24 cellular contexts compared by ENCODE assay signal in genomic region chr10:6649903-6650302, GRCh38.
"Had no signal": no experiment of that assay in that cellular context is flagged by ENCODE, and none has a peak within 500 bp of the region (broad histone marks: within the 10 kb centered on the region; RNA-seq: fewer than 3 reads in every experiment).

No MANE protein-coding gene starts in this region.

- H3K4me1 ChIP-seq: heart right ventricle, neural progenitor cell, vagina had no signal

- H3K4me3 Mint-ChIP-seq: activated CD4-positive, alpha-beta T cell treated with anti-CD3 and anti-CD28 coated beads, Interleukin-2, amount 10 ng/mL, durations not matched to agents 7 days and 5 days; activated naive CD4-positive, alpha-beta T cell treated with anti-CD3 and anti-CD28 coated beads, Interleukin-2, amount 10 ng/mL, durations not matched to agents 7 days and 5 days; activated T-cell treated with anti-CD3 and anti-CD28 coated beads, Interleukin-2, amount 50 U/mL, for 72 hours; naive thymus-derived CD4-positive, alpha-beta T cell; neural progenitor cell; type B pancreatic cell had no signal

- H2AFZ ChIP-seq: neural progenitor cell had no signal

- H3K9ac ChIP-seq: neural progenitor cell had no signal

- H3K9me3 Mint-ChIP-seq: activated naive CD4-positive, alpha-beta T cell treated with anti-CD3 and anti-CD28 coated beads, Interleukin-2, amount 10 ng/mL, durations not matched to agents 7 days and 5 days; type B pancreatic cell had no signal

- H3K36me3 ChIP-seq: cardiac muscle cell, heart right ventricle, neural progenitor cell, thoracic aorta, vagina had no signal

- H3K27me3 ChIP-seq: cardiac muscle cell, neural progenitor cell, vagina had no signal

- DNase-seq: activated CD4-positive, alpha-beta T cell treated with anti-CD3 and anti-CD28 coated beads, Interleukin-2, amount 10 ng/mL, durations not matched to agents 7 days and 5 days; activated CD4-positive, CD25-positive, alpha-beta regulatory T cell treated with anti-CD3 and anti-CD28 coated beads, Interleukin-2, amount 50 U/mL, for 72 hours; activated CD8-positive, alpha-beta memory T cell treated with anti-CD3 and anti-CD28 coated beads, Interleukin-2, amount 50 U/mL, for 48 hours; activated effector memory CD4-positive, alpha-beta T cell treated with anti-CD3 and anti-CD28 coated beads, Interleukin-2, amount 50 U/mL, for 16 hours; activated naive CD4-positive, alpha-beta T cell treated with anti-CD3 and anti-CD28 coated beads, Interleukin-2, amount 10 ng/mL, durations not matched to agents 7 days and 5 days; activated T-cell treated with anti-CD3 and anti-CD28 coated beads, Interleukin-2, amount 50 U/mL, for 72 hours; amygdala; heart right ventricle; islet precursor cell; naive thymus-derived CD4-positive, alpha-beta T cell; posterior cingulate gyrus; retina; stimulated activated CD4-positive, alpha-beta T cell treated with anti-CD3 and anti-CD28 coated beads, Interleukin-2, amount 100 ng/mL, for 48 hours; stimulated activated CD8-positive, alpha-beta memory T cell treated with anti-CD3 and anti-CD28 coated beads, Interleukin-4, amount 100 ng/mL, for 48 hours; stimulated activated naive CD4-positive, alpha-beta T cell had no signal

- H3K9me3 ChIP-seq: heart right ventricle, thoracic aorta, vagina had no signal

- ATAC-seq: activated T-cell treated with anti-CD3 and anti-CD28 coated beads, Interleukin-2, amount 50 U/mL, for 72 hours; heart right ventricle; left lobe of liver; naive thymus-derived CD4-positive, alpha-beta T cell had no signal

- H3K4me2 ChIP-seq: neural progenitor cell had no signal

- H3K27ac ChIP-seq: cardiac muscle cell, epithelial cell of prostate, heart right ventricle, neural progenitor cell, thoracic aorta, vagina, VCaP had no signal

- H3K4me3 ChIP-seq: cardiac muscle cell, heart right ventricle, lung, neural progenitor cell, thoracic aorta, vagina had no signal

- H3K27ac Mint-ChIP-seq: activated CD4-positive, alpha-beta T cell treated with anti-CD3 and anti-CD28 coated beads, Interleukin-2, amount 10 ng/mL, durations not matched to agents 7 days and 5 days; activated naive CD4-positive, alpha-beta T cell treated with anti-CD3 and anti-CD28 coated beads, Interleukin-2, amount 10 ng/mL, durations not matched to agents 7 days and 5 days; activated T-cell treated with anti-CD3 and anti-CD28 coated beads, Interleukin-2, amount 50 U/mL, for 72 hours; naive thymus-derived CD4-positive, alpha-beta T cell; neural progenitor cell; type B pancreatic cell had no signal

- H3K36me3 Mint-ChIP-seq: neural progenitor cell, type B pancreatic cell had no signal

- H3K4me1 Mint-ChIP-seq: neural progenitor cell had no signal
